Comparison of ENCODE assay signal across 8 cellular contexts in the genomic region with DNA sequence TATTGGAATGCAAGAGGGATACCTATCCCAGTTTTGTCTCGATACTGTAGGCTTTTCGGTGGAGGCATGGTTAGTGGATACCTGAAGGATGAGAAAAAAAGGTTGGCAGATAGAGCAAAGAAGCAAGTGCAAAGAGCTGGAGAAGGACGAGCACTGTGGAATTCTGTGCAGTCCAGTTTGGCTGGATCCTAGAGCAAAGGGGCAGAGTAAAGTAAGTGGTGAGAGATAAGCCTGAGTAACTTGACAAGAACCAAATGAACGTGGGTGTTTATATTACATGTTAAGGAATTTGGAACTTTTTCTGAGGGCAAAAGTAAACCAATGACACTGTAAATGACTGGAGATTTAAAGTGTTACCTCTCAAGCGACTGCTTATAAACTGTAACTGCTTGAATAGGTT.
DNase-seq lines count a peak whose midpoint lies in the region; ATAC-seq and TF ChIP-seq lines count a peak whose summit lies in the region.
"Not testable (repeated sequence)": the region's sequence is repeated elsewhere in the genome, so short reads cannot be mapped to it uniquely, and the experiment has no call there.

No MANE protein-coding gene starts in this region.

- H4K5ac ChIP-seq in IMR-90 (ENCODE audit: low read depth, low read length) = not testable (repeated sequence)

- TF ChIP-seq RAD21 in IMR-90 (IDR thresholded peaks at IDR 0.05; ENCODE audit: low read length) = not testable (repeated sequence)

- H3K9me1 ChIP-seq in IMR-90 (ENCODE audit: insufficient read depth, low read length) = not testable (repeated sequence)

- not testable (repeated sequence) for H3K23ac ChIP-seq in IMR-90 (ENCODE audit: low read depth, low read length)

- not testable (repeated sequence) for H4K20me1 ChIP-seq in IMR-90 (ENCODE audit: insufficient read depth, low read length)

- WGBS in IMR-90 (ENCODE audit: extremely low coverage in 2 of 2, insufficient read length in 1 of 2), 2 experiments = no CpG with 5 or more reads among the region's 5 CpGs
- whole genome bisulfite sequencing in thyroid gland, 2 donors = 0 to 18% methylated on average over 2 to 4 of the region's 5 CpGs

- not testable (repeated sequence) for H3K9ac ChIP-seq in IMR-90 (ENCODE audit: low read depth, low read length)

- not testable (repeated sequence) for H4K91ac ChIP-seq in IMR-90 (ENCODE audit: insufficient read depth, low read depth, low read length)

- not testable (repeated sequence) for H3K27ac ChIP-seq in IMR-90 (ENCODE audit: insufficient read depth, low read length); RWPE2 (ENCODE audit: poor library complexity, severe bottlenecking); left lung
- peak overlapping the region; percentile 31; the same call in 1 of the 2 replicates for H3K27ac ChIP-seq in VCaP
- peak overlapping the region in 2 of 3 donors; percentile 30 to 69 for H3K27ac ChIP-seq in thyroid gland

- H2AK5ac ChIP-seq in IMR-90 (ENCODE audit: low read depth, low read length) = not testable (repeated sequence)

- H3K14ac ChIP-seq in IMR-90 (replicated peaks; ENCODE audit: low read depth, low read length) = not testable (repeated sequence)

- not testable (repeated sequence) for H3K27me3 ChIP-seq in IMR-90 (ENCODE audit: control insufficient read depth, insufficient read depth, low read length); RWPE2 (ENCODE audit: insufficient read depth, poor library complexity, severe bottlenecking); left lung; thyroid gland

- not testable (repeated sequence) for H3K4ac ChIP-seq in IMR-90 (ENCODE audit: low read depth, low read length)

- H3K56ac ChIP-seq in IMR-90 (ENCODE audit: extremely low read depth, insufficient read depth, low read length) = not testable (repeated sequence)

- TF ChIP-seq POLR2A in IMR-90 (IDR thresholded peaks at IDR 0.05; ENCODE audit: low read depth, low read length); thyroid gland (IDR thresholded peaks at IDR 0.05): not testable (repeated sequence)

- BruUV-seq in IMR-90 (replicated peaks; lab: Mats Ljungman, UMichigan) = not testable (repeated sequence)

- TF ChIP-seq CTCF in IMR-90 (conservative IDR thresholded peaks at IDR 0.05; ENCODE audit: low read depth, low read length); RWPE2 (IDR thresholded peaks at IDR 0.05; ENCODE audit: poor library complexity, severe bottlenecking); VCaP (conservative IDR thresholded peaks at IDR 0.05); left lung (IDR thresholded peaks at IDR 0.05); mucosa of descending colon (IDR thresholded peaks at IDR 0.05); thyroid gland (IDR thresholded peaks at IDR 0.05): not testable (repeated sequence)

- not testable (repeated sequence) for H2AFZ ChIP-seq in IMR-90 (replicated peaks; ENCODE audit: low read length, poor library complexity)

- not testable (repeated sequence) for DNase-seq in IMR-90; RWPE2 (ENCODE audit: low spot score); left colon; left lobe of liver (ENCODE audit: low spot score); left lung; mucosa of descending colon
- peak in 1 of 2 donors; percentile 14 for DNase-seq in thyroid gland

- not testable (repeated sequence) for H3K36me3 ChIP-seq in IMR-90 (ENCODE audit: control insufficient read depth, insufficient read depth, low read length); RWPE2 (ENCODE audit: low read depth); left lung; mucosa of descending colon (ENCODE audit: low read depth); thyroid gland

- not testable (repeated sequence) for H3K18ac ChIP-seq in IMR-90 (ENCODE audit: low read depth, low read length)

- dilution Hi-C loops in IMR-90 (cut with HindIII; ENCODE audit: low sequenced_read_pairs, unreplicated experiment) = not testable (repeated sequence)

- H3K4me3 ChIP-seq in IMR-90 (ENCODE audit: insufficient read depth, low read depth, low read length); RWPE2 (ENCODE audit: severe bottlenecking); left lung; mucosa of descending colon; thyroid gland (replicated peaks in 1 of 3): not testable (repeated sequence)

- H3K9me3 ChIP-seq in IMR-90 (ENCODE audit: control insufficient read depth, insufficient read depth, low read length); RWPE2 (ENCODE audit: severe bottlenecking); left lung; mucosa of descending colon; thyroid gland: not testable (repeated sequence)

- not testable (repeated sequence) for H3K79me1 ChIP-seq in IMR-90 (ENCODE audit: low read depth in 1 of 2, low read length in 2 of 2)

- CTCF ChIA-PET in IMR-90 (lab: Yijun Ruan, JAX) = not testable (repeated sequence)

- POLR2A ChIA-PET in IMR-90 (lab: Charles Lee; ENCODE audit: unreplicated experiment) = not testable (repeated sequence)

- intact Hi-C loops in IMR-90 (cut with micrococcal nuclease); left colon (cut with DNase I, micrococcal nuclease); left lung (cut with DNase I); mucosa of descending colon (cut with DNase I, micrococcal nuclease); thyroid gland (cut with DNase I): not testable (repeated sequence)

- H3K4me2 ChIP-seq in IMR-90 (ENCODE audit: low read depth, low read length) = not testable (repeated sequence)

- not testable (repeated sequence) for H2BK15ac ChIP-seq in IMR-90 (ENCODE audit: low read depth, low read length)

- H4K8ac ChIP-seq in IMR-90 (ENCODE audit: low read depth in 2 of 2, low read length in 2 of 2) = not testable (repeated sequence)

- H2BK5ac ChIP-seq in IMR-90 (ENCODE audit: low read depth, low read length, poor library complexity, severe bottlenecking) = not testable (repeated sequence)

- in situ Hi-C loops in IMR-90 (cut with MboI; ENCODE audit: low sequenced_read_pairs) = not testable (repeated sequence)

- H3K4me1 ChIP-seq in IMR-90 (ENCODE audit: control insufficient read depth, insufficient read depth, low read length); RWPE2 (ENCODE audit: insufficient read depth, poor library complexity, severe bottlenecking); left lung; mucosa of descending colon (ENCODE audit: low read depth); thyroid gland: not testable (repeated sequence)

- not testable (repeated sequence) for H2BK20ac ChIP-seq in IMR-90 (ENCODE audit: low read depth, low read length)

- H2BK120ac ChIP-seq in IMR-90 (ENCODE audit: low read depth, low read length) = not testable (repeated sequence)

- ATAC-seq in IMR-90 (ENCODE audit: low read depth) = peak; percentile 29; the same call in 1 of the 2 replicates
- ATAC-seq in RWPE2 (ENCODE audit: low read depth) = 0 out of 3 replicates have a peak, but pooled peaks have one; percentile 10
- peak; percentile 10 for ATAC-seq in left colon
- peak; percentile 24 for ATAC-seq in left lobe of liver
- peak; percentile 64 for ATAC-seq in left lung
- ATAC-seq in mucosa of descending colon = peak; percentile 10

- not testable (repeated sequence) for H2AK9ac ChIP-seq in IMR-90 (replicated peaks; ENCODE audit: low read depth, low read length, poor library complexity)

Comparison
In these comparisons a context has a peak if more than half of its experiments do, and no peak if none do; other contexts are left out.
1. ATAC-seq: peak in every context shown above with its lines; median percentile 64 in left lung; 29 in IMR-90; 24 in left lobe of liver; 10 in RWPE2; 10 in left colon; 10 in mucosa of descending colon.